In the genomic region with DNA sequence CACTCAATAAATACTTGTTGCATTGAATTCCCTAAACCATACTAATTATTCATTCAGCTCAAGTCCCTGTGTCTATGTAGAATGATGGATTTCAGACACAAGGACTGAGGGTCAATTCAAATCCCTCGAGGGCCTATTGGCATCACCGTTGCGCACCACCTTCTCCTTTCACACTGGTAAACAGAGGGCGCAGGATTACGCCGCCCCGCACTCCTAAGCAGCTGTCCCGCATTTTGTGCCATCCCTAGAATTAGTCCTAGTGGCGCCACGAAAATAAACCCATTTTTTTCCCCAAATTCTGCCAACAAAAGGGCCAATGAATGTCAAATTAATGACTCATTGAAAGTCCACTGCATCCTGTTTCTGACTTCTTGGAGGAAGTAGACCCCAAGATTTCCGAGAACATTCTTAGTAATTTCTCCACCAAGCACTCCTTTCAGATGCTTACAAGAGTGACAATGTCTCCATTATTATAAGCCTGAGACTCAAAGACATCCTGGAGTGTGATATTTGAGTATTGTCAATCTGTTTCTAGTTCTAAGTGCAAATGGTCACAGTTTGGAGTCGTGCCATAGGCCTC, we compare ENCODE assay signal across 15 cellular contexts. TPM values are rescaled to one million over a fixed set of nuclear protein-coding genes. Genes with fewer than 3 reads are reported as not detected.
DNase-seq lines count a peak whose midpoint lies in the region; ATAC-seq and TF ChIP-seq lines count a peak whose summit lies in the region.
"Had no signal": no experiment of that assay in that cellular context is flagged by ENCODE, and none has a peak within 500 bp of the region (broad histone marks: within the 10 kb centered on the region; RNA-seq: fewer than 3 reads in every experiment).

No MANE protein-coding gene starts in this region.

- no peaks in the 10 kb centered on the region for H3K27me3 ChIP-seq in prostate gland (replicated peaks; ENCODE audit: insufficient read depth)

- H3K4me1 Mint-ChIP-seq in activated naive CD8-positive, alpha-beta T cell treated with anti-CD3 and anti-CD28 coated beads, Interleukin-2, amount 10 ng/mL, durations not matched to agents 7 days and 5 days = peaks cover 67% of the 10 kb centered on the region

- H3K9me3 ChIP-seq in prostate gland = no peaks in the 10 kb centered on the region

- TF ChIP-seq POLR2A in prostate gland (IDR thresholded peaks at IDR 0.05) = no peak

- ATAC-seq in activated naive CD8-positive, alpha-beta T cell treated with anti-CD3 and anti-CD28 coated beads, Interleukin-2, amount 10 ng/mL, durations not matched to agents 7 days and 5 days (ENCODE audit: low read depth) = peak; percentile 14
- ATAC-seq in GM21737 (IDR thresholded peaks at IDR 0.05; ENCODE audit: unreplicated experiment) = no peak
- no peak for ATAC-seq in GM21825 (IDR thresholded peaks at IDR 0.05; ENCODE audit: unreplicated experiment)
- ATAC-seq: left lobe of liver had no signal

- TF ChIP-seq CTCF in prostate gland (IDR thresholded peaks at IDR 0.05) = no peak

- H3K4me3 ChIP-seq in prostate gland = no peak overlapping the region
- H3K4me3 ChIP-seq: PC-9, thoracic aorta had no signal

- DNase-seq in NCI-H2171 (lab: John Stamatoyannopoulos, UW) (peak; percentile 36), NCI-H2171 treated with DMSO at 0.1 percent for 48 hours (lab: John Stamatoyannopoulos, UW) (no peak), NCI-H345 treated with DMSO at 0.1 percent for 48 hours (lab: John Stamatoyannopoulos, UW; ENCODE audit: unreplicated experiment) (peak; percentile 53), prostate gland (ENCODE audit: low spot score) (no peak), NCI-H2029 (lab: John Stamatoyannopoulos, UW) (no peak)
- DNase-seq in activated naive CD8-positive, alpha-beta T cell treated with anti-CD3 and anti-CD28 coated beads, Interleukin-2, amount 10 ng/mL, durations not matched to agents 7 days and 5 days = no peak
- DNase-seq: DMS 273 treated with DMSO at 0.1 percent for 48 hours; effector CD8-positive, alpha-beta T cell; PC-9 had no signal

- POLR2A ChIA-PET in activated naive CD8-positive, alpha-beta T cell treated with anti-CD3 and anti-CD28 coated beads, Interleukin-2, amount 10 ng/mL, durations not matched to agents 7 days and 5 days (lab: Charles Lee) = interaction anchor here (1.5 to 17.7 kb wide), 5 partner anchors 8 to 252 kb away, joined by 6 to 316 read pairs (median 9); partner anchors contain the start of genes CD2 and TTF2

- H3K36me3 Mint-ChIP-seq in activated naive CD8-positive, alpha-beta T cell treated with anti-CD3 and anti-CD28 coated beads, Interleukin-2, amount 10 ng/mL, durations not matched to agents 7 days and 5 days = peaks cover 16% of the 10 kb centered on the region

- H3K27ac ChIP-seq in prostate gland = peak overlapping the region; percentile 37 to 46
- H3K27ac ChIP-seq: PC-9, thoracic aorta had no signal

- peak overlapping the region; percentile 69 for H3K4me3 Mint-ChIP-seq in activated naive CD8-positive, alpha-beta T cell treated with anti-CD3 and anti-CD28 coated beads, Interleukin-2, amount 10 ng/mL, durations not matched to agents 7 days and 5 days
- H3K4me3 Mint-ChIP-seq: neural crest cell had no signal

- H3K36me3 ChIP-seq in prostate gland = no peaks in the 10 kb centered on the region
- H3K36me3 ChIP-seq: thoracic aorta had no signal

- peak overlapping the region; percentile 90 for H3K27ac Mint-ChIP-seq in activated naive CD8-positive, alpha-beta T cell treated with anti-CD3 and anti-CD28 coated beads, Interleukin-2, amount 10 ng/mL, durations not matched to agents 7 days and 5 days

- H3K9me3 Mint-ChIP-seq in activated naive CD8-positive, alpha-beta T cell treated with anti-CD3 and anti-CD28 coated beads, Interleukin-2, amount 10 ng/mL, durations not matched to agents 7 days and 5 days = peaks cover 3% of the 10 kb centered on the region

- intact Hi-C loops in prostate gland (cut with DNase I) = no loop called here

- H3K27me3 Mint-ChIP-seq in activated naive CD8-positive, alpha-beta T cell treated with anti-CD3 and anti-CD28 coated beads, Interleukin-2, amount 10 ng/mL, durations not matched to agents 7 days and 5 days = no peaks in the 10 kb centered on the region

- H3K4me1 ChIP-seq in prostate gland (replicated peaks) = no peaks in the 10 kb centered on the region

- WGBS in prostate gland = 87% methylated on average over 12 of the region's 12 CpGs

RNA-seq across cellular contexts. Expression of gene CD2, which starts 53.7 kb away (rescaled TPM):
- total RNA-seq in activated naive CD8-positive, alpha-beta T cell treated with anti-CD3 and anti-CD28 coated beads, Interleukin-2, amount 10 ng/mL, durations not matched to agents 7 days and 5 days = 100 to 1,000 TPM; 227 to 229 TPM
- 1 to 10 TPM in 1 of 2 donors, under 1 TPM in 1; 0.57 to 1.3 TPM for total RNA-seq in prostate gland
- total RNA-seq: A172, neural crest cell, PC-9 had no signal

Comparison
In these comparisons a context has a peak if more than half of its experiments do, and no peak if none do; other contexts are left out.
1. DNase-seq: peak in NCI-H2171 (single experiment) and NCI-H345 treated with DMSO at 0.1 percent for 48 hours (single experiment); none in NCI-H2171 treated with DMSO at 0.1 percent for 48 hours (single experiment), activated naive CD8-positive, alpha-beta T cell treated with anti-CD3 and anti-CD28 coated beads, Interleukin-2, amount 10 ng/mL, durations not matched to agents 7 days and 5 days (single experiment), prostate gland (single experiment) and NCI-H2029 (single experiment).
2. RNA of gene CD2, which starts 53.7 kb away (total RNA-seq): 227 to 229 TPM in activated naive CD8-positive, alpha-beta T cell treated with anti-CD3 and anti-CD28 coated beads, Interleukin-2, amount 10 ng/mL, durations not matched to agents 7 days and 5 days; 0.57 to 1.3 TPM in prostate gland; every median in the first group is over 100 times any median in the second.